8 cellular contexts compared by ENCODE assay signal in the genomic region with DNA sequence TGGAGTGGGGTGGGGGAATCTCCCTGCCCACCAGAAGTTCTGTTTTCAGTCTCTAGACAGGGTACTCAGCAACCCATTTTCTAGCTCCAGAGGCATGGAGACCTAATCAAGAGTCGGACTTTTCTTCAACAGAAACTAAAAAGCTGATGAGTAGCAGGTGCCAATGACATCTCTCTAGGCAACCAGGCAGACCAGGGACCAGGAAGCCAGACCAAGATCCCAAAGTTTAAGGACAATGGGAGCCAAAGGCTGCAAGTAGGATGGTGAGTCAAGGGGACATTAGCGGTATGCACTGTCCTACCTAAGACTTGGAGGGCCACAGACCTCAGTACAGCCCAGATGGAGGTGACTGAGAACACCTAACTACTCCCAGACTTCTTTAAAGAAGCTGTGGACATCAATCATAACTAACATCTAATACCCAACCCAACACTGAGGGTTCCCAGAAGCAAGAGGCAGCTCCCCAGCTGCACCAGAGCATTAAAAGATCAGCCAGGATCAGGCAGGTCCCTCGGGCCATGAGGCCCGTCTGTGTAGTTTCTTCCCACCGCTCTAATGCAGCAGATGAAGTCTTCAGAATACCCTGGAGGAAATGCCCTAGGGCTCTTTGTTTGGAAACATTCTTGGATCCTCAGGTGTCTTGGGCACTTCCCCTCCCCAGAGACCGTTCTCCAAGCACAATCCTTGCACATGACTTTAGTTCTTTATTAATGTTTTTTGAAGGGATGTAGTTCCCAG. TPM values are rescaled to one million over a fixed set of nuclear protein-coding genes. Genes with fewer than 3 reads are reported as not detected.
A peak's percentile ranks its signal among the peaks of the same experiment; 100 is the strongest.
DNase-seq lines count a peak whose midpoint lies in the region; ATAC-seq, FAIRE-seq and TF ChIP-seq lines count a peak whose summit lies in the region.

No MANE protein-coding gene starts in this region.

- FAIRE-seq in frontal cortex (lab: Jason Lieb, UNC) = no peak

- peaks cover 0 to 14% (median 7%) of the 10 kb centered on the region in 7 donors for H3K9me3 Mint-ChIP-seq in CD14-positive monocyte
- no peaks in the 10 kb centered on the region for H3K9me3 Mint-ChIP-seq in nephron

- H3K9me3 ChIP-seq in Loucy (ENCODE audit: insufficient read depth, low read depth, low read length) (no peaks in the 10 kb centered on the region), duodenal mucosa (ENCODE audit: control insufficient read depth in 1 of 2, low read length in 2 of 2) (no peaks in the 10 kb centered on the region)

- no peaks in the 10 kb centered on the region for H4K20me1 ChIP-seq in Loucy (ENCODE audit: insufficient read depth, low read length, poor library complexity, severe bottlenecking)

- H3K27ac Mint-ChIP-seq in CD14-positive monocyte = peak overlapping the region; percentile 83 to 94 (median 89)
- peak overlapping the region; percentile 90 to 96 (median 93) for H3K27ac Mint-ChIP-seq in nephron

- H3K27me3 Mint-ChIP-seq in CD14-positive monocyte (ENCODE audit: low read depth in 3 of 3) = peaks cover 0 to 9% (median 2%) of the 10 kb centered on the region in 3 donors
- no peaks in the 10 kb centered on the region for H3K27me3 Mint-ChIP-seq in nephron (ENCODE audit: low read depth)

- no peak overlapping the region for H3K27ac ChIP-seq in duodenal mucosa (ENCODE audit: low read depth, low read length)

- H3K36me3 Mint-ChIP-seq in CD14-positive monocyte = peaks cover 22 to 45% of the 10 kb centered on the region in 2 donors
- H3K36me3 Mint-ChIP-seq in nephron (ENCODE audit: low read depth) = peaks cover 13% of the 10 kb centered on the region

- intact Hi-C loops in CD14-positive monocyte (cut with micrococcal nuclease) = no loop called here

- ATAC-seq in HG03571 (IDR thresholded peaks at IDR 0.05; ENCODE audit: unreplicated experiment) = no peak
- no peak for ATAC-seq in HG02870 (IDR thresholded peaks at IDR 0.05; ENCODE audit: unreplicated experiment)

- peaks cover 17% of the 10 kb centered on the region for H3K4me1 ChIP-seq in Loucy (ENCODE audit: insufficient read depth, low read length, poor library complexity, severe bottlenecking)
- peaks cover 17 to 19% of the 10 kb centered on the region in 2 donors for H3K4me1 ChIP-seq in duodenal mucosa (ENCODE audit: control insufficient read depth in 1 of 2, insufficient read depth in 2 of 2, low read length in 2 of 2)

- peak overlapping the region; percentile 96 for H3K4me2 ChIP-seq in Loucy (ENCODE audit: low read depth, low read length, poor library complexity, severe bottlenecking)

- H3K36me3 ChIP-seq in Loucy (ENCODE audit: insufficient read depth, low read length) (peaks cover 6% of the 10 kb centered on the region; the same call in 1 of the 2 replicates), duodenal mucosa (ENCODE audit: control insufficient read depth in 1 of 2, insufficient read depth in 2 of 2, low read length in 2 of 2) (peaks cover 18 to 20% of the 10 kb centered on the region in 2 donors)

- DNase-seq in CD14-positive monocyte (ENCODE audit: low spot score) (no peak), frontal cortex (ENCODE audit: low spot score in 2 of 2) (no peak), SKM-1 treated with dmso at 0.1 percent for 144 hours (lab: John Stamatoyannopoulos, UW; ENCODE audit: unreplicated experiment) (no peak)

- peak overlapping the region; percentile 84 for H3K9ac ChIP-seq in Loucy (ENCODE audit: low read depth, low read length, poor library complexity, severe bottlenecking)
- H3K9ac ChIP-seq in duodenal mucosa (ENCODE audit: low read depth in 1 of 2, low read length in 2 of 2) = peak overlapping the region; percentile 73 to 76

- H2AFZ ChIP-seq in Loucy (ENCODE audit: low read length) = no peak overlapping the region

- H3K4me3 ChIP-seq in Loucy (ENCODE audit: low read length, poor library complexity, severe bottlenecking) (peak overlapping the region; percentile 94), duodenal mucosa (ENCODE audit: low read depth in 1 of 2, low read length in 2 of 2) (peak overlapping the region; percentile 89 to 96)

- H3K79me2 ChIP-seq in Loucy (ENCODE audit: insufficient read depth, low read length) = peaks cover 22% of the 10 kb centered on the region

- H3K4me3 Mint-ChIP-seq in CD14-positive monocyte (peak overlapping the region; percentile 85 to 91), nephron (peak overlapping the region; percentile 96 to 98 (median 97))

- H3F3A ChIP-seq in Loucy (ENCODE audit: low read depth) = no peaks in the 10 kb centered on the region

- peaks cover 37% of the 10 kb centered on the region for H3K27me3 ChIP-seq in Loucy (ENCODE audit: insufficient read depth, low read length, poor library complexity, severe bottlenecking)
- H3K27me3 ChIP-seq in duodenal mucosa (ENCODE audit: control insufficient read depth in 1 of 2, insufficient read depth in 2 of 2, low read length in 2 of 2) = no peaks in the 10 kb centered on the region

- H3K4me1 Mint-ChIP-seq in CD14-positive monocyte (peaks cover 30% of the 10 kb centered on the region), nephron (peaks cover 19% of the 10 kb centered on the region)

- no peaks in the 10 kb centered on the region for H3K9me2 ChIP-seq in Loucy (replicated peaks; ENCODE audit: low read depth, low read length)

- TF ChIP-seq CTCF in CD14-positive monocyte (IDR thresholded peaks at IDR 0.05) (no peak), Loucy (conservative IDR thresholded peaks at IDR 0.05; ENCODE audit: low read length) (no peak), nephron (IDR thresholded peaks at IDR 0.05; ENCODE audit: unreplicated experiment in 3 of 3) (no peak)

RNA-seq across cellular contexts. Expression of a gene that starts 1.0 kb away (rescaled TPM):
- polyA plus RNA-seq in CD14-positive monocyte = 1 to 10 TPM; 1.0 to 1.2 TPM
- total RNA-seq in frontal cortex = 17.9 TPM

RNA-seq across cellular contexts. Expression of a gene that starts 6.2 kb away (rescaled TPM):
- 10 to 100 TPM in 1 of 2 donors, 1 to 10 TPM in 1; 7.5 to 12.9 TPM for polyA plus RNA-seq in CD14-positive monocyte
- total RNA-seq in frontal cortex = 16.3 TPM

RNA-seq across cellular contexts. Expression of a gene that starts 32.3 kb away (rescaled TPM):
- polyA plus RNA-seq in CD14-positive monocyte = 1 to 10 TPM; 4.0 to 7.6 TPM
- total RNA-seq in frontal cortex = 30.2 TPM

RNA-seq across cellular contexts. Expression of a gene that starts 44.5 kb away (rescaled TPM):
- 10 to 100 TPM; 18.4 to 24.1 TPM for polyA plus RNA-seq in CD14-positive monocyte
- total RNA-seq in frontal cortex = 44.8 TPM
